28 cellular contexts compared by ENCODE assay signal in genomic region chr2:222669353-222669752, GRCh38. TPM values are rescaled to one million over a fixed set of nuclear protein-coding genes. Genes with fewer than 3 reads are reported as not detected.
DNase-seq lines count a peak whose midpoint lies in the region; ATAC-seq, FAIRE-seq and TF ChIP-seq lines count a peak whose summit lies in the region.
"Had no signal": no experiment of that assay in that cellular context is flagged by ENCODE, and none has a peak within 500 bp of the region (broad histone marks: within the 10 kb centered on the region; RNA-seq: fewer than 3 reads in every experiment).

No MANE protein-coding gene starts in this region.

- TF ChIP-seq CTCF in HepG2 (CRISPR knock-in tag; IDR thresholded peaks at IDR 0.05) (no peak), right lobe of liver (IDR thresholded peaks at IDR 0.05) (no peak), HL-60 (IDR thresholded peaks at IDR 0.05; ENCODE audit: insufficient read depth, low read length) (no peak), foreskin keratinocyte (conservative IDR thresholded peaks at IDR 0.05) (no peak), chondrocyte (IDR thresholded peaks at IDR 0.05) (no peak)

- H3K9me3 ChIP-seq in HepG2 (ENCODE audit: low read length) (no peaks in the 10 kb centered on the region), right lobe of liver (no peaks in the 10 kb centered on the region)
- H3K9me3 ChIP-seq: BE2C, Caco-2, Peyer's patch, SJCRH30 had no signal

- peaks cover 4% of the 10 kb centered on the region for H3K27me3 Mint-ChIP-seq in chondrocyte (ENCODE audit: low read depth)

- H3K27ac ChIP-seq in HepG2 (ENCODE audit: extremely low read length, insufficient read depth, low read length) (no peak overlapping the region), right lobe of liver (no peak overlapping the region), HL-60 (replicated peaks) (peak overlapping the region; percentile 40; the same call in 1 of the 2 replicates), foreskin keratinocyte (no peak overlapping the region)
- H3K27ac ChIP-seq: Peyer's patch, SJCRH30 had no signal

- H4K20me1 ChIP-seq in HepG2 (ENCODE audit: insufficient read depth, low read length): no peaks in the 10 kb centered on the region

- no peak for ATAC-seq in HepG2
- ATAC-seq in right lobe of liver: no peak
- ATAC-seq in foreskin keratinocyte: peak; percentile 17
- ATAC-seq in GM18858 (IDR thresholded peaks at IDR 0.05; ENCODE audit: unreplicated experiment): no peak

- no peaks in the 10 kb centered on the region; a peak in 1 of 5 replicates for H3K27me3 ChIP-seq in HepG2 (ENCODE audit: control insufficient read depth in 1 of 2, insufficient read depth in 2 of 2, low read length in 2 of 2)
- no peaks in the 10 kb centered on the region for H3K27me3 ChIP-seq in right lobe of liver
- H3K27me3 ChIP-seq in HL-60 (ENCODE audit: insufficient read depth, poor library complexity, severe bottlenecking): no peaks in the 10 kb centered on the region
- peaks cover 42% of the 10 kb centered on the region for H3K27me3 ChIP-seq in foreskin keratinocyte
- H3K27me3 ChIP-seq: BE2C, SJCRH30 had no signal

- peak overlapping the region; percentile 16; the same call in 1 of the 2 replicates for H3K4me2 ChIP-seq in HepG2 (ENCODE audit: low read depth, low read length)

- H3K79me2 ChIP-seq in HepG2 (ENCODE audit: insufficient read depth, low read length): peaks cover 4% of the 10 kb centered on the region

- H3K36me3 Mint-ChIP-seq in chondrocyte (ENCODE audit: low read depth): peaks cover 2% of the 10 kb centered on the region

- intact Hi-C loops in HepG2 (cut with micrococcal nuclease; ENCODE audit: unreplicated experiment) (no loop called here), right lobe of liver (cut with DNase I) (no loop called here)

- no peak for TF ChIP-seq POLR2A in HepG2 (IDR thresholded peaks at IDR 0.05; ENCODE audit: insufficient read depth in 1 of 2, low read depth in 2 of 2, low read length in 2 of 2)
- no peak for TF ChIP-seq POLR2A in right lobe of liver (IDR thresholded peaks at IDR 0.05)

- WGBS in HepG2 (ENCODE audit: low lambda C conversion rate): 75% methylated on average over 4 of the region's 4 CpGs
- WGBS in right lobe of liver (ENCODE audit: insufficient coverage, low coverage, low lambda C conversion rate, missing lambda C conversion rate): 86% methylated on average over 4 of the region's 4 CpGs

- CTCF ChIA-PET in HepG2 (lab: Yijun Ruan, JAX; ENCODE audit: low intra/inter-chr PET ratio, low total read pairs): no interaction called here

- in situ Hi-C loops in HepG2 (cut with HindIII; ENCODE audit: extremely low pct_ligation_motif_present, low pct_unique_long_range_greater_than_20kb): no loop called here

- no TSS peak for BruUV-seq in HepG2 (replicated peaks; lab: Mats Ljungman, UMichigan)

- TF ChIP-seq EP300 in HepG2 (IDR thresholded peaks at IDR 0.05; ENCODE audit: low read depth in 2 of 2, low read length in 2 of 2) (no peak), HepG2 (CRISPR knock-in tag; IDR thresholded peaks at IDR 0.05; ENCODE audit: borderline replicate concordance) (no peak)

- H3K4me1 Mint-ChIP-seq in chondrocyte (ENCODE audit: low read depth): peaks cover 7% of the 10 kb centered on the region

- H3K36me3 ChIP-seq in HepG2 (replicated peaks in 1 of 2; ENCODE audit: control insufficient read depth in 1 of 2, insufficient read depth in 2 of 2, low read length in 2 of 2) (no peaks in the 10 kb centered on the region), right lobe of liver (no peaks in the 10 kb centered on the region)
- H3K36me3 ChIP-seq: BE2C, Peyer's patch, SJCRH30 had no signal

- no peak overlapping the region for H3K4me3 Mint-ChIP-seq in chondrocyte (ENCODE audit: unreplicated experiment)
- H3K4me3 Mint-ChIP-seq: CD4-positive, alpha-beta T cell had no signal

- TF ChIP-seq RAD21 in HepG2 (CRISPR knock-in tag; IDR thresholded peaks at IDR 0.05): no peak

- H3K4me1 ChIP-seq in HepG2 (ENCODE audit: insufficient read depth, low read length) (peaks cover 65% of the 10 kb centered on the region), right lobe of liver (peaks cover 0 to 30% (median 2%) of the 10 kb centered on the region in 4 donors), foreskin keratinocyte (no peaks in the 10 kb centered on the region)
- H3K4me1 ChIP-seq: SJCRH30 had no signal

- H3K27ac Mint-ChIP-seq in chondrocyte (ENCODE audit: unreplicated experiment): no peak overlapping the region
- H3K27ac Mint-ChIP-seq: CD4-positive, alpha-beta T cell had no signal

- H3K9me3 Mint-ChIP-seq in chondrocyte (ENCODE audit: low read depth): no peaks in the 10 kb centered on the region
- H3K9me3 Mint-ChIP-seq: CD4-positive, alpha-beta T cell had no signal

- H3K9ac ChIP-seq in HepG2 (ENCODE audit: insufficient read depth, low read depth, low read length): no peak overlapping the region

- no peak overlapping the region for H2AFZ ChIP-seq in HepG2 (ENCODE audit: low read length)

- DNase-seq in HepG2 (ENCODE audit: low spot score) (no peak), right lobe of liver (no peak), HL-60 (ENCODE audit: low read depth in 1 of 2, low spot score in 1 of 2) (no peak), foreskin keratinocyte (no peak), chondrocyte (ENCODE audit: low spot score) (no peak)
- no peak for DNase-seq in activated CD4-positive, alpha-beta T cell treated with anti-CD3 and anti-CD28 coated beads for 1 hour
- DNase-seq: BE2C; Caco-2; CD4-positive, alpha-beta T cell; GDM1; GOT3; HCEC 1CT; NCI-H1105; NCI-H2081; NCI-H2171; NCI-H345; NCI-H524; NCI-H774; NK-92 treated with Interleukin-12 subunit alpha and Interleukin-12 subunit beta, amount 100 ng/mL, for 24 hours; Peyer's patch; SJCRH30 had no signal

- POLR2A ChIA-PET in HepG2 (lab: Yijun Ruan, JAX): no interaction called here

- no peak for FAIRE-seq in HepG2 (lab: Jason Lieb, UNC)
- FAIRE-seq: GM18507, K562 had no signal

- no peak overlapping the region for H3K4me3 ChIP-seq in HepG2 (replicated peaks in 1 of 3; ENCODE audit: insufficient read depth in 1 of 3, low read depth in 2 of 3, low read length in 3 of 3)
- H3K4me3 ChIP-seq in right lobe of liver: no peak overlapping the region
- H3K4me3 ChIP-seq in HL-60 (replicated peaks; ENCODE audit: insufficient read depth, low read length): no peak overlapping the region
- H3K4me3 ChIP-seq: K562, Peyer's patch, SJCRH30 had no signal

RNA-seq across cellular contexts. Expression of gene MOGAT1, which starts 2.1 kb away (rescaled TPM):
- total RNA-seq in HepG2 (2016; rRNA removed; fragmentation: Illumina TruSeq; extraction: Trizol) (1.3 and 4.3 TPM in 2 replicates), right lobe of liver (1 to 10 TPM in 4 of 6 experiments, under 1 TPM in 2; 0.50 to 8.1 (median 3.4) TPM), foreskin keratinocyte (not detected in 2 replicates), chondrocyte (not detected in 3 replicates)
- 0.61 and 1.2 TPM in 2 replicates for total RNA-seq in HepG2 (2016; cell fraction: cytosol; rRNA removed; fragmentation: Illumina TruSeq; extraction: Trizol; ENCODE audit: low read depth)
- 1.2 and 3.9 TPM in 2 replicates for total RNA-seq in HepG2 (2016; cell fraction: insoluble cytoplasmic fraction; rRNA removed; fragmentation: Illumina TruSeq; extraction: Trizol)
- total RNA-seq in HepG2 (2016; cell fraction: membrane; rRNA removed; fragmentation: Illumina TruSeq; extraction: Trizol): 0.93 and 1.2 TPM in 2 replicates
- 8.0 TPM in 2 replicates for total RNA-seq in HepG2 (2016; cell fraction: nucleus; rRNA removed; fragmentation: Illumina TruSeq; extraction: Trizol)
- polyA plus RNA-seq in HepG2 (2011; rRNA removed) (0.81 and 0.98 TPM in 2 replicates), foreskin keratinocyte (not detected in 2 replicates)
- 0.25 and 0.38 TPM in 2 replicates for polyA plus RNA-seq in HepG2 (2011; cell fraction: cytosol; rRNA removed)
- 1.4 and 1.8 TPM in 2 replicates for polyA plus RNA-seq in HepG2 (2011; cell fraction: nucleus; rRNA removed)
- 0.36 and 0.47 TPM in 2 replicates for polyA plus RNA-seq in HepG2 (2012)
- 0.59 and 0.72 TPM in 2 replicates for polyA plus RNA-seq in HepG2 (2016; cell fraction: cytosol; fragmentation: Illumina TruSeq; extraction: Trizol; ENCODE audit: low read depth)
- 0.46 and 0.64 TPM in 2 replicates for polyA plus RNA-seq in HepG2 (2016; cell fraction: insoluble cytoplasmic fraction; fragmentation: Illumina TruSeq; extraction: Trizol; ENCODE audit: low read depth)
- 0.55 and 0.64 TPM in 2 replicates for polyA plus RNA-seq in HepG2 (2016; cell fraction: membrane; fragmentation: Illumina TruSeq; extraction: Trizol; ENCODE audit: low read depth)
- polyA plus RNA-seq in HepG2 (2016; cell fraction: nucleus; fragmentation: Illumina TruSeq; extraction: Trizol; ENCODE audit: insufficient read depth, low read depth): 4.3 and 5.0 TPM in 2 replicates
- polyA minus RNA-seq in HepG2 (2011; rRNA and poly(A)+ RNA removed; ENCODE audit: low replicate concordance): 1.3 TPM in 1 of 2 replicates, not detected in the other
- 0.59 and 0.62 TPM in 2 replicates for polyA minus RNA-seq in HepG2 (2011; cell fraction: cytosol; rRNA and poly(A)+ RNA removed)
- 4.2 and 4.4 TPM in 2 replicates for polyA minus RNA-seq in HepG2 (2011; cell fraction: nucleus; rRNA and poly(A)+ RNA removed)
- total RNA-seq: A673; Caco-2; CD4-positive, alpha-beta T cell; Daoy; K562; LHCN-M2; Peyer's patch; SJCRH30; T-helper 1 cell treated with Interleukin-12 subunit alpha and Interleukin-12 subunit beta and Interleukin-4 antibody, amounts not matched to agents 30 ng/mL and 1 ng/mL, for 36 hours had no signal
- polyA plus RNA-seq: K562 had no signal

RNA-seq across cellular contexts. Expression of gene FARSB, which starts 13.5 kb away (rescaled TPM):
- total RNA-seq in HepG2 (2016; rRNA removed; fragmentation: Illumina TruSeq; extraction: Trizol): 45.9 and 68.1 TPM in 2 replicates
- 17.9 and 20.0 TPM in 2 replicates for total RNA-seq in HepG2 (2016; cell fraction: cytosol; rRNA removed; fragmentation: Illumina TruSeq; extraction: Trizol; ENCODE audit: low read depth)
- 46.3 and 67.7 TPM in 2 replicates for total RNA-seq in HepG2 (2016; cell fraction: insoluble cytoplasmic fraction; rRNA removed; fragmentation: Illumina TruSeq; extraction: Trizol)
- 26.9 and 31.4 TPM in 2 replicates for total RNA-seq in HepG2 (2016; cell fraction: membrane; rRNA removed; fragmentation: Illumina TruSeq; extraction: Trizol)
- 36.7 and 38.1 TPM in 2 replicates for total RNA-seq in HepG2 (2016; cell fraction: nucleus; rRNA removed; fragmentation: Illumina TruSeq; extraction: Trizol)
- 19.2 and 23.3 TPM in 2 replicates for polyA plus RNA-seq in HepG2 (2011; rRNA removed)
- 12.4 and 17.3 TPM in 2 replicates for polyA plus RNA-seq in HepG2 (2011; cell fraction: cytosol; rRNA removed)
- polyA plus RNA-seq in HepG2 (2011; cell fraction: nucleus; rRNA removed): 7.7 and 8.8 TPM in 2 replicates
- polyA plus RNA-seq in HepG2 (2012): 28.5 and 35.1 TPM in 2 replicates
- 14.9 and 15.4 TPM in 2 replicates for polyA plus RNA-seq in HepG2 (2016; cell fraction: cytosol; fragmentation: Illumina TruSeq; extraction: Trizol; ENCODE audit: low read depth)
- 84.0 and 86.1 TPM in 2 replicates for polyA plus RNA-seq in HepG2 (2016; cell fraction: insoluble cytoplasmic fraction; fragmentation: Illumina TruSeq; extraction: Trizol; ENCODE audit: low read depth)
- polyA plus RNA-seq in HepG2 (2016; cell fraction: membrane; fragmentation: Illumina TruSeq; extraction: Trizol; ENCODE audit: low read depth): 22.7 and 26.5 TPM in 2 replicates
- 31.2 and 31.9 TPM in 2 replicates for polyA plus RNA-seq in HepG2 (2016; cell fraction: nucleus; fragmentation: Illumina TruSeq; extraction: Trizol; ENCODE audit: insufficient read depth, low read depth)
- polyA minus RNA-seq in HepG2 (2011; rRNA and poly(A)+ RNA removed; ENCODE audit: low replicate concordance): 11.7 and 18.0 TPM in 2 replicates
- 13.3 and 13.4 TPM in 2 replicates for polyA minus RNA-seq in HepG2 (2011; cell fraction: cytosol; rRNA and poly(A)+ RNA removed)
- 27.8 and 32.3 TPM in 2 replicates for polyA minus RNA-seq in HepG2 (2011; cell fraction: nucleus; rRNA and poly(A)+ RNA removed)
- total RNA-seq in right lobe of liver: 10 to 100 TPM in 2 of 6 experiments, 1 to 10 TPM in 4; 6.2 to 14.2 (median 9.0) TPM
- total RNA-seq in foreskin keratinocyte: 52.3 and 55.5 TPM in 2 replicates
- 43.5 and 52.6 TPM in 2 replicates for polyA plus RNA-seq in foreskin keratinocyte
- 14.8 to 23.7 TPM (median 15.5 TPM) in 3 replicates for total RNA-seq in chondrocyte
